ENCODE assay signal across 13 cellular contexts in the genomic region with DNA sequence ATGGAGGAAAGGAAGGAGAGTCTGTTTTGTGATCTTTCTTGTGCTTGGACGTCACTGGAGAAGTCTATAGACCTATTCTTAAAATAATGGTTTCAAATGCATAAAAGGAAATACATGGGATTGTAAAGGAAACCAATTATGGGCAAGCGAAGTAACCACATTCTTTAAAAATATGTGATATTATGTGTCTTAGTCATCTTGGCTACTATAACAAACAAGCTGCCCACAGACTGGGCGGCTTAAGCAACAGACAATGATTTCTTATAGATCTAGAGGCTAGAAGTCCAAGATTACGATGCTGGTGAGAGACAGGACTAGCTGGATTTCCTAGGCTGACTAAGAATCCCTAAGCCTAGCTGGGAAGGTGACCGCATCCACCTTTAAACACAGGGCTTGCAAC. TPM values are rescaled to one million over a fixed set of nuclear protein-coding genes. Genes with fewer than 3 reads are reported as not detected.
DNase-seq lines count a peak whose midpoint lies in the region; ATAC-seq, FAIRE-seq and TF ChIP-seq lines count a peak whose summit lies in the region.
"Had no signal": no experiment of that assay in that cellular context is flagged by ENCODE, and none has a peak within 500 bp of the region (broad histone marks: within the 10 kb centered on the region; RNA-seq: fewer than 3 reads in every experiment).

No MANE protein-coding gene starts in this region.

- no peaks in the 10 kb centered on the region for H4K20me1 ChIP-seq in endothelial cell of umbilical vein (replicated peaks; ENCODE audit: control insufficient read depth, extremely low read depth, insufficient read depth, low read length)

- no peak overlapping the region for H2AFZ ChIP-seq in endothelial cell of umbilical vein (ENCODE audit: low read depth, low read length)

- ATAC-seq in RWPE2 (ENCODE audit: low read depth) (peak; percentile 93), GM18517 (IDR thresholded peaks at IDR 0.05; ENCODE audit: unreplicated experiment) (no peak)
- ATAC-seq: naive thymus-derived CD8-positive, alpha-beta T cell had no signal

- no peak overlapping the region for H3K4me2 ChIP-seq in endothelial cell of umbilical vein (ENCODE audit: insufficient read depth, low read length)

- TF ChIP-seq POLR2A in endothelial cell of umbilical vein (IDR thresholded peaks at IDR 0.05; ENCODE audit: low read depth, low read length), result no peak

- POLR2A ChIA-PET in endothelial cell of umbilical vein (lab: Charles Lee), result no interaction called here

- no peak overlapping the region for H3K9ac ChIP-seq in endothelial cell of umbilical vein (replicated peaks; ENCODE audit: extremely low read depth, insufficient read depth, low read length)

- TF ChIP-seq CTCF in RWPE2 (IDR thresholded peaks at IDR 0.05; ENCODE audit: poor library complexity, severe bottlenecking), result no peak
- TF ChIP-seq CTCF in endothelial cell of umbilical vein (IDR thresholded peaks at IDR 0.05; ENCODE audit: extremely low read depth in 1 of 2, insufficient read depth in 1 of 2, low read depth in 1 of 2, low read length in 2 of 2), result no peak
- no peak for TF ChIP-seq CTCF in ascending aorta (IDR thresholded peaks at IDR 0.05)

- no peaks in the 10 kb centered on the region for H3K79me2 ChIP-seq in endothelial cell of umbilical vein (ENCODE audit: control insufficient read depth, insufficient read depth, low read length)

- no peaks in the 10 kb centered on the region for H3K27me3 ChIP-seq in RWPE2 (ENCODE audit: insufficient read depth, poor library complexity, severe bottlenecking)
- H3K27me3 ChIP-seq in endothelial cell of umbilical vein (ENCODE audit: control insufficient read depth in 2 of 2, insufficient read depth in 2 of 2, low read length in 2 of 2), result peaks cover 5 to 9% of the 10 kb centered on the region in 2 experiments
- no peaks in the 10 kb centered on the region for H3K27me3 ChIP-seq in ascending aorta

- H3K9me3 ChIP-seq in RWPE2 (ENCODE audit: severe bottlenecking) (no peaks in the 10 kb centered on the region), endothelial cell of umbilical vein (replicated peaks; ENCODE audit: control insufficient read depth, insufficient read depth, low read length) (no peaks in the 10 kb centered on the region), ascending aorta (no peaks in the 10 kb centered on the region)

- H3K27ac ChIP-seq in RWPE2 (ENCODE audit: poor library complexity, severe bottlenecking), result no peak overlapping the region
- H3K27ac ChIP-seq in endothelial cell of umbilical vein (ENCODE audit: insufficient read depth, low read depth, low read length), result no peak overlapping the region
- no peak overlapping the region for H3K27ac ChIP-seq in ascending aorta
- H3K27ac ChIP-seq: 22Rv1, VCaP had no signal

- H3K4me1 ChIP-seq in RWPE2 (ENCODE audit: insufficient read depth, poor library complexity, severe bottlenecking) (peaks cover 5% of the 10 kb centered on the region), endothelial cell of umbilical vein (ENCODE audit: control insufficient read depth, extremely low read depth, insufficient read depth, low read length) (no peaks in the 10 kb centered on the region), ascending aorta (no peaks in the 10 kb centered on the region)

- dilution Hi-C loops in endothelial cell of umbilical vein (cut with MboI; ENCODE audit: extremely low pct_ligation_motif_present, low sequenced_read_pairs), result no loop called here

- intact Hi-C loops in endothelial cell of umbilical vein (cut with micrococcal nuclease), result loop anchor here (5.0 to 10.0 kb wide), 2 partner anchors 443 to 731 kb away; no protein-coding TSS in a partner anchor
- intact Hi-C loops in ascending aorta (cut with DNase I), result loop anchor here (5.0 kb wide), 1 partner anchor 271 kb away; no protein-coding TSS in a partner anchor

- H3K9me1 ChIP-seq in endothelial cell of umbilical vein (replicated peaks; ENCODE audit: control insufficient read depth, extremely low read depth, insufficient read depth, low read length), result no peaks in the 10 kb centered on the region

- FAIRE-seq in endothelial cell of umbilical vein (lab: Jason Lieb, UNC), result no peak

- no peaks in the 10 kb centered on the region for H3K36me3 ChIP-seq in RWPE2 (ENCODE audit: low read depth)
- no peaks in the 10 kb centered on the region for H3K36me3 ChIP-seq in endothelial cell of umbilical vein (ENCODE audit: control insufficient read depth in 2 of 2, extremely low read depth in 1 of 2, insufficient read depth in 2 of 2, low read length in 2 of 2)
- no peaks in the 10 kb centered on the region for H3K36me3 ChIP-seq in ascending aorta

- H3K4me3 ChIP-seq in RWPE2 (ENCODE audit: severe bottlenecking), result no peak overlapping the region
- no peak overlapping the region for H3K4me3 ChIP-seq in endothelial cell of umbilical vein (replicated peaks in 1 of 3; ENCODE audit: insufficient read depth in 1 of 3, low read depth in 1 of 3, low read length in 3 of 3)
- H3K4me3 ChIP-seq in skeletal muscle cell (ENCODE audit: low read depth, low read length), result no peak overlapping the region
- no peak overlapping the region for H3K4me3 ChIP-seq in ascending aorta

- CTCF ChIA-PET in endothelial cell of umbilical vein (lab: Charles Lee), result interaction anchor here (1.0 to 7.3 kb wide), 10 partner anchors 10 to 255 kb away, joined by 3 to 188 read pairs (median 3); no protein-coding TSS in a partner anchor

- DNase-seq in NOMO-1 treated with DMSO at 0.1 percent for 48 hours (lab: John Stamatoyannopoulos, UW; ENCODE audit: unreplicated experiment), result peak; percentile 30
- DNase-seq in NOMO-1 treated with dmso at 0.1 percent for 144 hours (lab: John Stamatoyannopoulos, UW; ENCODE audit: unreplicated experiment), result no peak
- DNase-seq in RWPE2 (ENCODE audit: low spot score), result no peak
- peak; percentile 14 for DNase-seq in endothelial cell of umbilical vein (ENCODE audit: low read depth, low spot score)
- DNase-seq in skeletal muscle cell (ENCODE audit: low read depth), result peak; percentile 76
- DNase-seq in NK-92 (lab: John Stamatoyannopoulos, UW; ENCODE audit: unreplicated experiment), result no peak
- DNase-seq in ascending aorta (ENCODE audit: low spot score in 2 of 2), result no peak
- DNase-seq: activated effector memory CD4-positive, alpha-beta T cell treated with anti-CD3 and anti-CD28 coated beads, Interleukin-2, amount 50 U/mL, for 16 hours; naive thymus-derived CD8-positive, alpha-beta T cell; NCI-H2107 had no signal

- BruUV-seq in endothelial cell of umbilical vein (replicated peaks; lab: Mats Ljungman, UMichigan), result no TSS peak

TF ChIP-seq in endothelial cell of umbilical vein, 7 proteins besides CTCF, POLR2A, EP300 and RAD21:
- no peak for TF ChIP-seq MYC (IDR thresholded peaks at IDR 0.05; ENCODE audit: low read depth, low read length)
- TF ChIP-seq FOS (IDR thresholded peaks at IDR 0.05; ENCODE audit: borderline replicate concordance, insufficient read depth, low read length), result no peak
- TF ChIP-seq, protein P1, sequence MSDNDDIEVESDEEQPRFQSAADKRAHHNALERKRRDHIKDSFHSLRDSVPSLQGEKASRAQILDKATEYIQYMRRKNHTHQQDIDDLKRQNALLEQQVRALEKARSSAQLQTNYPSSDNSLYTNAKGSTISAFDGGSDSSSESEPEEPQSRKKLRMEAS (IDR thresholded peaks at IDR 0.05; ENCODE audit: insufficient read depth, insufficient read length), result no peak
- no peak for TF ChIP-seq JUN (IDR thresholded peaks at IDR 0.05; ENCODE audit: borderline replicate concordance, insufficient read depth, insufficient read length, low read depth)
- no peak for TF ChIP-seq POLR2AphosphoS5 (IDR thresholded peaks at IDR 0.05; ENCODE audit: insufficient read depth, low read depth, low read length)
- no peak for TF ChIP-seq GATA2 (IDR thresholded peaks at IDR 0.05; ENCODE audit: insufficient read depth, insufficient read length, low read depth, low read length)
- no peak for TF ChIP-seq EZH2 (IDR thresholded peaks at IDR 0.05; ENCODE audit: borderline replicate concordance, low read depth, low read length, severe bottlenecking)

RNA-seq across cellular contexts. Expression of a gene that starts 49.4 kb away (rescaled TPM):
- total RNA-seq in endothelial cell of umbilical vein, result 0.46 and 0.55 TPM in 2 replicates
- polyA plus RNA-seq in endothelial cell of umbilical vein, result 0.40 TPM in 2 replicates
- polyA plus RNA-seq in endothelial cell of umbilical vein (2011; cell fraction: cytosol; rRNA removed), result 0.48 and 0.57 TPM in 2 replicates
- polyA plus RNA-seq in endothelial cell of umbilical vein (2011; cell fraction: nucleus; rRNA removed), result 0.41 and 0.54 TPM in 2 replicates
- 0.48 and 0.54 TPM in 2 replicates for polyA plus RNA-seq in endothelial cell of umbilical vein (2012)
- 0.28 and 0.29 TPM in 2 replicates for polyA minus RNA-seq in endothelial cell of umbilical vein
- 5.2 TPM for polyA minus RNA-seq in endothelial cell of umbilical vein (2011; cell fraction: cytosol; rRNA and poly(A)+ RNA removed)
- 0.14 and 0.19 TPM in 2 replicates for polyA minus RNA-seq in endothelial cell of umbilical vein (2011; cell fraction: nucleus; rRNA and poly(A)+ RNA removed)
- 0.11 TPM for total RNA-seq in ascending aorta

Comparison
In these comparisons a context has a peak if more than half of its experiments do, and no peak if none do; other contexts are left out.
1. DNase-seq: peak in NOMO-1 treated with DMSO at 0.1 percent for 48 hours (single experiment), endothelial cell of umbilical vein (single experiment) and skeletal muscle cell (single experiment); none in NOMO-1 treated with dmso at 0.1 percent for 144 hours (single experiment), RWPE2 (single experiment), NK-92 (single experiment) and ascending aorta (0 of 2).